In the genomic region with DNA sequence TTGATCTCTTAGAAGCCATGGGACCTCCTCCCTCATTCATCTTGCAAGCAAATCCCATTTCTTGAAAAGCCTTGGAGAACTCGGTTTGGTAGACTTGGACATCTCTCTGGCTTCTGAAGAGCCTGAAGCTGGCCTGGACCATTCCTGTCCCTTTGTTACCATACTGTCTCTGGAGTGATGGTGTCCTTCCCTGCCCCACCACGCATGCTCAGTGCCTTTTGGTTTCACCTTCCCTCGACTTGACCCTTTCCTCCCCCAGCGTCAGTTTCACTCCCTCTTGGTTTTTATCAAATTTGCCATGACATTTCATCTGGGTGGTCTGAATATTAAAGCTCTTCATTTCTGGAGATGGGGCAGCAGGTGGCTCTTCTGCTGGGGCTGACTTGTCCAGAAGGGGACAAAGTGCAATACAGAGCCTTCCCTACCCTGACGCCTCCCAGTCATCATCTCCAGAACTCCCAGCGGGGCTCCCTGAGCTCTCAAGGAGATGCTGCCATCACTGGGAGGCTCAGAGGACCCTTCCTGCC, we compare ENCODE assay signal across 1 cellular context.
TF ChIP-seq lines count a peak whose summit lies in the region.

No MANE protein-coding gene starts in this region.

TF ChIP-seq in H1, 55 proteins besides CTCF, POLR2A, EP300 and RAD21:
- TF ChIP-seq GABPA (IDR thresholded peaks at IDR 0.05; ENCODE audit: borderline replicate concordance, insufficient read depth, low read length) (no peak), KDM5A (IDR thresholded peaks at IDR 0.05; ENCODE audit: low read length) (no peak), SUZ12 (IDR thresholded peaks at IDR 0.05; ENCODE audit: low read length) (no peak), TCF12 (IDR thresholded peaks at IDR 0.05; ENCODE audit: low read depth, low read length) (no peak), EGR1 (IDR thresholded peaks at IDR 0.05; ENCODE audit: borderline replicate concordance, low read depth, low read length) (no peak), GTF2F1 (IDR thresholded peaks at IDR 0.05; ENCODE audit: borderline replicate concordance, low read depth, low read length) (no peak), NANOG (IDR thresholded peaks at IDR 0.05; ENCODE audit: insufficient read depth, low read depth, low read length, poor library complexity, severe bottlenecking) (no peak), SIX5 (IDR thresholded peaks at IDR 0.05; ENCODE audit: low read depth, low read length) (no peak)
- TF ChIP-seq, protein P1, sequence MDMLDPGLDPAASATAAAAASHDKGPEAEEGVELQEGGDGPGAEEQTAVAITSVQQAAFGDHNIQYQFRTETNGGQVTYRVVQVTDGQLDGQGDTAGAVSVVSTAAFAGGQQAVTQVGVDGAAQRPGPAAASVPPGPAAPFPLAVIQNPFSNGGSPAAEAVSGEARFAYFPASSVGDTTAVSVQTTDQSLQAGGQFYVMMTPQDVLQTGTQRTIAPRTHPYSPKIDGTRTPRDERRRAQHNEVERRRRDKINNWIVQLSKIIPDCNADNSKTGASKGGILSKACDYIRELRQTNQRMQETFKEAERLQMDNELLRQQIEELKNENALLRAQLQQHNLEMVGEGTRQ (IDR thresholded peaks at IDR 0.05; ENCODE audit: low read length) = no peak
